ENCODE assay signal across 24 cellular contexts in genomic region chr2:169093535-169093934, GRCh38. TPM values are rescaled to one million over a fixed set of nuclear protein-coding genes. Genes with fewer than 3 reads are reported as not detected.
DNase-seq lines count a peak whose midpoint lies in the region; ATAC-seq and TF ChIP-seq lines count a peak whose summit lies in the region.
"Had no signal": no experiment of that assay in that cellular context is flagged by ENCODE, and none has a peak within 500 bp of the region (broad histone marks: within the 10 kb centered on the region; RNA-seq: fewer than 3 reads in every experiment).

No MANE protein-coding gene starts in this region.

- H3K36me3 ChIP-seq in right atrium auricular region (peaks cover 16% of the 10 kb centered on the region), thyroid gland (no peaks in the 10 kb centered on the region)
- H3K36me3 ChIP-seq: MG63 had no signal

- H3K27ac ChIP-seq in right atrium auricular region (peak overlapping the region in 1 of 2 donors; percentile 57), thyroid gland (no peak overlapping the region)

- H3K27me3 ChIP-seq in right atrium auricular region = no peaks in the 10 kb centered on the region
- no peaks in the 10 kb centered on the region for H3K27me3 ChIP-seq in thyroid gland
- H3K27me3 ChIP-seq: MG63 had no signal

- ATAC-seq in Right ventricle myocardium superior (ENCODE audit: poor library complexity) (peak; percentile 43), HG02970 (IDR thresholded peaks at IDR 0.05; ENCODE audit: low FRiP score, unreplicated experiment) (no peak)
- ATAC-seq: CD8-positive, alpha-beta T cell had no signal

- TF ChIP-seq POLR2A in thyroid gland (IDR thresholded peaks at IDR 0.05) = no peak

- 37 to 50% methylated on average over 2 of the region's 2 CpGs for WGBS in thyroid gland, 2 donors

- H3K4me1 ChIP-seq in right atrium auricular region = peaks cover 0 to 14% of the 10 kb centered on the region in 2 donors
- no peaks in the 10 kb centered on the region for H3K4me1 ChIP-seq in thyroid gland

- TF ChIP-seq CTCF in right atrium auricular region (IDR thresholded peaks at IDR 0.05) = no peak
- no peak for TF ChIP-seq CTCF in choroid plexus epithelial cell (conservative IDR thresholded peaks at IDR 0.05; ENCODE audit: low read depth, low read length)
- TF ChIP-seq CTCF in thyroid gland (IDR thresholded peaks at IDR 0.05) = no peak

- DNase-seq in Right ventricle myocardium superior (no peak), right atrium auricular region (ENCODE audit: low spot score) (no peak), HT-29 (ENCODE audit: low spot score) (peak; percentile 12), choroid plexus epithelial cell (ENCODE audit: low read depth) (peak; percentile 60), thyroid gland (peak; percentile 20 to 24), hepatic stellate cell (ENCODE audit: low spot score) (no peak)
- DNase-seq in stimulated activated CD8-positive, alpha-beta memory T cell treated with anti-CD3 and anti-CD28 coated beads, Interleukin-4, amount 100 ng/mL, for 48 hours = no peak
- DNase-seq: 8988T; AML-193; C1 segment of cervical spinal cord; Calu3; CD8-positive, alpha-beta T cell; DMS153; H7; Kasumi-1; MG63; NCI-H1048; NCI-H1417 treated with DMSO at 0.1 percent for 48 hours; NCI-H187; NCI-H446 treated with DMSO at 0.1 percent for 48 hours; NCI-H526 treated with DMSO at 0.1 percent for 48 hours; SHP77 had no signal

- H3K4me3 ChIP-seq in right atrium auricular region = no peak overlapping the region
- no peak overlapping the region for H3K4me3 ChIP-seq in choroid plexus epithelial cell (ENCODE audit: low read depth, low read length)
- H3K4me3 ChIP-seq in thyroid gland (replicated peaks in 1 of 3) = no peak overlapping the region
- H3K4me3 ChIP-seq: MG63 had no signal

- H3K9me3 ChIP-seq in right atrium auricular region = no peaks in the 10 kb centered on the region
- H3K9me3 ChIP-seq in thyroid gland = no peaks in the 10 kb centered on the region
- H3K9me3 ChIP-seq: MG63 had no signal

- intact Hi-C loops in Right ventricle myocardium superior (cut with DNase I) (no loop called here), thyroid gland (cut with DNase I) (no loop called here)

RNA-seq across cellular contexts. Expression of gene DHRS9, which starts 24.2 kb away (rescaled TPM):
- total RNA-seq in Right ventricle myocardium superior (1.3 TPM), right atrium auricular region (100 to 1,000 TPM in 1 of 2 donors, 10 to 100 TPM in 1; 31.4 to 135 TPM), thyroid gland (under 1 TPM in 1 of 4 donors, not detected in 3; 0.54 TPM)
- total RNA-seq in HT-29 (2014; rRNA removed; shearing (Covaris generic)) = 0.33 and 0.57 TPM in 2 replicates
- total RNA-seq: CD8-positive, alpha-beta T cell; H7; RPMI7951 had no signal

Comparison
In these comparisons a context has a peak if more than half of its experiments do, and no peak if none do; other contexts are left out.
1. RNA of gene DHRS9, which starts 24.2 kb away (total RNA-seq): 31.4 to 135 TPM in right atrium auricular region; 1.3 TPM in Right ventricle myocardium superior (single experiment), 0.33 to 0.57 TPM in HT-29 and 0.54 TPM in thyroid gland; every median in the first group is over 10 times any median in the second.
2. DNase-seq: peak in HT-29 (single experiment), choroid plexus epithelial cell (single experiment) and thyroid gland (2 of 2); none in Right ventricle myocardium superior (single experiment), right atrium auricular region (single experiment), hepatic stellate cell (single experiment) and stimulated activated CD8-positive, alpha-beta memory T cell treated with anti-CD3 and anti-CD28 coated beads, Interleukin-4, amount 100 ng/mL, for 48 hours (single experiment).